14 cellular contexts compared by ENCODE assay signal in the genomic region with DNA sequence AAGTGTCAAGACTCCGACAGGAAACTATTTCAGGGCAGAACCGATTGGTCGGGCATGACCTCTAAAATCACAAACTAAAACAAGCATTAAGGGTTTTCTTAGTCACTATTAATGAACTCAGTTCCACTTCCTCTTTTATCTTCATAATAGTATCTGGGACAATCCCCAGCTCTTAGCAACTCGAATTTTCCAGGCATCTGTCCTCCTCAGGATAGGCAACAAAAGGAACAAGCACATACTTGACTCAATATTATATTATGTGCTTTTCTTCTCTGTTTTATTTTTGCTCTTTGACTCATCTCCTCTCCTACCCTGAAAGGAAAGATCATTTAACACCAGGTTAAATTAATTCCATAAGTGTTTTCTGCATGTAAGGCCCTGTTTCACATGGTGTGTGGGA.
DNase-seq lines count a peak whose midpoint lies in the region; ATAC-seq and TF ChIP-seq lines count a peak whose summit lies in the region.
"Had no signal": no experiment of that assay in that cellular context is flagged by ENCODE, and none has a peak within 500 bp of the region (broad histone marks: within the 10 kb centered on the region; RNA-seq: fewer than 3 reads in every experiment).

No MANE protein-coding gene starts in this region.

- TSS peak; percentile 80 for BruUV-seq in mammary epithelial cell (replicated peaks; lab: Mats Ljungman, UMichigan)

- H3K4me1 ChIP-seq in mammary epithelial cell (ENCODE audit: insufficient read depth, low read length): peaks cover 16% of the 10 kb centered on the region
- H3K4me1 ChIP-seq in testis: no peaks in the 10 kb centered on the region

- CTCF ChIA-PET in mammary epithelial cell (lab: Charles Lee; ENCODE audit: low non-redundant PET): no interaction called here

- H3K4me3 ChIP-seq in mammary epithelial cell (replicated peaks in 1 of 3; ENCODE audit: insufficient read depth in 1 of 3, low read depth in 2 of 3, low read length in 3 of 3) (no peak overlapping the region), testis (no peak overlapping the region)
- H3K4me3 ChIP-seq: GM23338, upper lobe of right lung had no signal

- H3K9ac ChIP-seq in mammary epithelial cell (ENCODE audit: insufficient read depth, low read length): no peak overlapping the region

- no peaks in the 10 kb centered on the region for H4K20me1 ChIP-seq in mammary epithelial cell (ENCODE audit: insufficient read depth, low read length)

- no peak for TF ChIP-seq POLR2A in testis (IDR thresholded peaks at IDR 0.05)

- no peaks in the 10 kb centered on the region for H3K9me3 ChIP-seq in mammary epithelial cell (replicated peaks; ENCODE audit: insufficient read depth, low read length)
- no peaks in the 10 kb centered on the region for H3K9me3 ChIP-seq in testis
- H3K9me3 ChIP-seq: upper lobe of right lung had no signal

- peak; percentile 89 for ATAC-seq in GM19463 (IDR thresholded peaks at IDR 0.05; ENCODE audit: unreplicated experiment)
- ATAC-seq in HG03354 (IDR thresholded peaks at IDR 0.05; ENCODE audit: poor library complexity, severe bottlenecking, unreplicated experiment): peak; percentile 88
- ATAC-seq: activated T-cell treated with anti-CD3 and anti-CD28 coated beads, Interleukin-2, amount 50 U/mL, for 4 hours; GM23338; upper lobe of right lung had no signal

- H3K27ac ChIP-seq in mammary epithelial cell (ENCODE audit: insufficient read depth, low read depth, low read length): peak overlapping the region; percentile 62
- no peak overlapping the region for H3K27ac ChIP-seq in testis
- H3K27ac ChIP-seq: upper lobe of right lung had no signal

- dilution Hi-C loops in mammary epithelial cell (cut with HindIII; ENCODE audit: low sequenced_read_pairs): no loop called here

- TF ChIP-seq CTCF in mammary epithelial cell (conservative IDR thresholded peaks at IDR 0.05 in 1 of 2, IDR thresholded peaks at IDR 0.05 in 1 of 2; ENCODE audit: extremely low read depth in 1 of 2, insufficient read depth in 1 of 2, low read depth in 1 of 2, low read length in 2 of 2): no peak
- TF ChIP-seq CTCF in testis (IDR thresholded peaks at IDR 0.05): no peak

- H3K4me2 ChIP-seq in mammary epithelial cell (ENCODE audit: insufficient read depth, low read depth, low read length): no peak overlapping the region
- H3K4me2 ChIP-seq: GM23338 had no signal

- H3K79me2 ChIP-seq in mammary epithelial cell (ENCODE audit: insufficient read depth, low read length): no peaks in the 10 kb centered on the region

- H2AFZ ChIP-seq in mammary epithelial cell (ENCODE audit: low read depth, low read length): no peak overlapping the region
- H2AFZ ChIP-seq: GM23338 had no signal

- DNase-seq in ELR (ENCODE audit: low read depth): peak; percentile 61
- peak; percentile 84 for DNase-seq in mammary epithelial cell
- DNase-seq in posterior vena cava (ENCODE audit: low spot score): no peak
- no peak for DNase-seq in testis
- DNase-seq in NK-92 (lab: John Stamatoyannopoulos, UW; ENCODE audit: unreplicated experiment): no peak
- DNase-seq in activated CD4-positive, CD25-positive, alpha-beta regulatory T cell (lab: John Stamatoyannopoulos, UW): no peak
- DNase-seq: activated T-cell treated with anti-CD3 and anti-CD28 coated beads, Interleukin-2, amount 50 U/mL, for 4 hours; CD4-positive, alpha-beta memory T cell; NCI-H1417 treated with DMSO at 0.1 percent for 48 hours; stimulated activated CD4-positive, alpha-beta T cell treated with anti-CD3 and anti-CD28 coated beads, Interleukin-1b, Interleukin-23, amount 100 ng/mL, for 48 hours; upper lobe of right lung had no signal

- in situ Hi-C loops in mammary epithelial cell (cut with MboI; ENCODE audit: low sequenced_read_pairs in 2 of 2): no loop called here

- H3K27me3 ChIP-seq in mammary epithelial cell (ENCODE audit: insufficient read depth, low read length): no peaks in the 10 kb centered on the region
- no peaks in the 10 kb centered on the region for H3K27me3 ChIP-seq in testis
- H3K27me3 ChIP-seq: upper lobe of right lung had no signal

- H3K36me3 ChIP-seq in mammary epithelial cell (ENCODE audit: insufficient read depth, low read length) (no peaks in the 10 kb centered on the region), testis (ENCODE audit: low read depth, missing control alignments) (no peaks in the 10 kb centered on the region)
- H3K36me3 ChIP-seq: upper lobe of right lung had no signal

- WGBS in mammary epithelial cell (ENCODE audit: low coverage, missing lambda C conversion rate): 42% methylated on average over 4 of the region's 4 CpGs
- 72 to 79% methylated on average over 4 of the region's 4 CpGs for WGBS in testis, 2 donors

- intact Hi-C loops in mammary epithelial cell (cut with micrococcal nuclease): no loop called here
- intact Hi-C loops in posterior vena cava (cut with DNase I): no loop called here
- intact Hi-C loops in testis (cut with DNase I; ENCODE audit: low total_unique reads): no loop called here

Comparison
In these comparisons a context has a peak if more than half of its experiments do, and no peak if none do; other contexts are left out.
1. DNase-seq: peak in ELR (single experiment) and mammary epithelial cell (single experiment); none in posterior vena cava (single experiment), testis (single experiment), NK-92 (single experiment) and activated CD4-positive, CD25-positive, alpha-beta regulatory T cell (0 of 4).